9 cellular contexts compared by ENCODE assay signal in the genomic region with DNA sequence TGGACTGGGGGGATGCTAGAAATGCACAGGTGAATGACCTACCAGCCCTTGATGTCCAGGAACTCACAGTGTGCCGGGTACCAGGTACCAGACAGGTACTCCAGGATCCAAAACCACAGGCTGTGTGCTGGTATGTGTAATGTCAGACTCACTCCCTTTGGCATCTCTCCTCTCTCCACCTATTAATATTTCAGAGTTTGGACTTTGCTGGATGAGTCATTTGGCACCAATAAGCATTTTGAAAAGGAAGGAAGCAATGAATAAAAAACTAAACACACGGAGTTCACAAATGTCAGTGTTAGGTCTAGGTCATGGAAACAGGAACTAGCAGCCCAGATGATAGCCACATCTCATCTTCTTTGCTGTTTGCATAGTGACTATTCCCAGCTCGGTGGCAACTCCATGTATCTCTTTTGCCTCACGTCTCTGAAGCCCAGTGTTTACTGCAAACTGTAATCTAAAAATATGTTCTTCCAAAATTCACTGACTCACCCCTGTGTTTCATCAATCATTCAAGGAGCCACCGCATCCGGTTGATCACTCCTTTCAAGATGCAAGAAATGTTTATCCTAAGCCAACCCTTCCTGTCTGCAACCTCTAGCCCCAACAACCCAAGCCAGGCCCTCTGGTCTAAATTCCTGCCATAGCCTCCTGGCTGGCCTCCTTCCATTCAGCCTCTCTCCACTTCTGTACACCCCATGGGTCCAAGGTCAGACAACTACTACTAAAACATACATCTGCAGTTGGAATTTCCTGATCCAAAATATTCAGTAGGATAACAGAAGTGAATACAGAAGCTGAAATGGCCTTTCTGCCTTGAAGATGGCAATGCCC. TPM values are rescaled to one million over a fixed set of nuclear protein-coding genes. Genes with fewer than 3 reads are reported as not detected.
DNase-seq lines count a peak whose midpoint lies in the region; ATAC-seq and TF ChIP-seq lines count a peak whose summit lies in the region.
"Had no signal": no experiment of that assay in that cellular context is flagged by ENCODE, and none has a peak within 500 bp of the region (broad histone marks: within the 10 kb centered on the region; RNA-seq: fewer than 3 reads in every experiment).

No MANE protein-coding gene starts in this region.

- peaks cover 31 to 34% of the 10 kb centered on the region in 2 donors for H3K27me3 Mint-ChIP-seq in effector memory CD8-positive, alpha-beta T cell

- H3K27ac Mint-ChIP-seq in effector memory CD8-positive, alpha-beta T cell: no peak overlapping the region

- peaks cover 47% of the 10 kb centered on the region for H3K4me1 ChIP-seq in RWPE2 (ENCODE audit: insufficient read depth, poor library complexity, severe bottlenecking)

- peaks cover 3 to 4% of the 10 kb centered on the region in 2 donors for H3K4me1 Mint-ChIP-seq in effector memory CD8-positive, alpha-beta T cell (ENCODE audit: low read depth in 2 of 2)

- DNase-seq in HCEC 1CT (peak; percentile 100), RWPE2 (ENCODE audit: low spot score) (peak; percentile 79), epithelial cell of esophagus (ENCODE audit: low read depth) (peak; percentile 93), omental fat pad (ENCODE audit: low spot score) (no peak), NCI-H1417 (lab: John Stamatoyannopoulos, UW) (no peak)
- no peak for DNase-seq in effector memory CD8-positive, alpha-beta T cell

- no peak overlapping the region for H3K4me3 Mint-ChIP-seq in effector memory CD8-positive, alpha-beta T cell

- ATAC-seq in RWPE2 (ENCODE audit: low read depth): peak; percentile 93
- ATAC-seq in omental fat pad (ENCODE audit: low FRiP score): peak; percentile 93
- no peak for ATAC-seq in HG02763 (IDR thresholded peaks at IDR 0.05; ENCODE audit: unreplicated experiment)
- no peak for ATAC-seq in effector memory CD8-positive, alpha-beta T cell (replicated peaks)

- TF ChIP-seq CTCF in RWPE2 (IDR thresholded peaks at IDR 0.05; ENCODE audit: poor library complexity, severe bottlenecking) (no peak), epithelial cell of esophagus (IDR thresholded peaks at IDR 0.05; ENCODE audit: insufficient read depth, low read depth, low read length, missing control alignments) (no peak), omental fat pad (IDR thresholded peaks at IDR 0.05) (no peak)

- H3K9me3 ChIP-seq in RWPE2 (ENCODE audit: severe bottlenecking): no peaks in the 10 kb centered on the region
- H3K9me3 ChIP-seq: neutrophil had no signal

- peaks cover 3% of the 10 kb centered on the region for H3K36me3 Mint-ChIP-seq in effector memory CD8-positive, alpha-beta T cell (ENCODE audit: insufficient read depth)

- peak overlapping the region; percentile 96 for H3K27ac ChIP-seq in RWPE2 (ENCODE audit: poor library complexity, severe bottlenecking)
- H3K27ac ChIP-seq: neutrophil had no signal

- H3K27me3 ChIP-seq in RWPE2 (ENCODE audit: insufficient read depth, poor library complexity, severe bottlenecking): no peaks in the 10 kb centered on the region

- H3K9me3 Mint-ChIP-seq in effector memory CD8-positive, alpha-beta T cell: no peaks in the 10 kb centered on the region

- 0 out of 2 replicates have a peak, but pooled peaks cover 2% of the 10 kb centered on the region for H3K36me3 ChIP-seq in RWPE2 (ENCODE audit: low read depth)
- H3K36me3 ChIP-seq: neutrophil had no signal

- no peak overlapping the region for H3K4me3 ChIP-seq in RWPE2 (ENCODE audit: severe bottlenecking)
- H3K4me3 ChIP-seq in epithelial cell of esophagus (ENCODE audit: low read length): no peak overlapping the region

RNA-seq across cellular contexts. Expression of a gene that starts 8.4 kb away (rescaled TPM):
- 100 to 1,000 TPM; 155 to 452 (median 234) TPM for total RNA-seq in omental fat pad

RNA-seq across cellular contexts. Expression of a gene that starts 55.8 kb away (rescaled TPM):
- not detected for total RNA-seq in omental fat pad
- total RNA-seq: T-helper 1 cell treated with Interleukin-12 subunit alpha and Interleukin-12 subunit beta and Interleukin-4 antibody, amounts not matched to agents 30 ng/mL and 1 ng/mL, for 36 hours had no signal

Comparison
In these comparisons a context has a peak if more than half of its experiments do, and no peak if none do; other contexts are left out.
1. DNase-seq: peak in HCEC 1CT (single experiment), RWPE2 (single experiment) and epithelial cell of esophagus (single experiment); none in omental fat pad (single experiment), NCI-H1417 (0 of 3) and effector memory CD8-positive, alpha-beta T cell (0 of 3).
2. ATAC-seq: peak in RWPE2 (single experiment) and omental fat pad (single experiment); none in HG02763 (single experiment) and effector memory CD8-positive, alpha-beta T cell (single experiment).